In the genomic region with DNA sequence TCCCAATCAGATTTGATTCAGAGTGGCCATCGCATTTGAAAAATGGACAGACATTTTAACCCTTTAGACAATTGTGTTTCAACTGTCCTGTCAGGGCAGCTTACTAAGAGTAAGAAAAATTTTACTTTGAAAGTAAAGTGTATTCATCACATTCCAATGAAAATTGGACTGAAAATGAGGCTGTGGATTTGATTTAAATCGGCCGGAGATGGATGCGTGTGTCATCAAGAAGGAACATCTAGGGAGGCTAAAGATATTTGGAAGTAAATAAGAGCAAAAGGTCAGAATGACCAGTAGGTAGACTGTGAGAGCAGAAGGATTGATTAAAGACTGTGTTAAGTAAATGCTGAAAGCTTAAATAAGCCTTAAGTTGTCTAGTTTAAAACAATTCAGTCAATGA, we compare ENCODE assay signal across 12 cellular contexts. TPM values are rescaled to one million over a fixed set of nuclear protein-coding genes. Genes with fewer than 3 reads are reported as not detected.
DNase-seq lines count a peak whose midpoint lies in the region; ATAC-seq and TF ChIP-seq lines count a peak whose summit lies in the region.
"Had no signal": no experiment of that assay in that cellular context is flagged by ENCODE, and none has a peak within 500 bp of the region (broad histone marks: within the 10 kb centered on the region; RNA-seq: fewer than 3 reads in every experiment).

No MANE protein-coding gene starts in this region.

- WGBS in HUES64: 91% methylated on average over 4 of the region's 4 CpGs
- 90 to 95% methylated on average over 3 to 4 of the region's 4 CpGs for whole genome bisulfite sequencing in mesodermal cell (ENCODE audit: insufficient coverage in 2 of 2), 2 experiments

- H3K4me1 ChIP-seq in BLaER1 (peaks cover 32% of the 10 kb centered on the region), HUES64 (ENCODE audit: insufficient read depth, low read length) (peaks cover 6% of the 10 kb centered on the region; the same call in 1 of the 2 replicates), mesodermal cell (ENCODE audit: control insufficient read depth, insufficient read depth, low read length, poor library complexity, severe bottlenecking) (peaks cover 5% of the 10 kb centered on the region)

- peaks cover 7% of the 10 kb centered on the region; the same call in 1 of the 2 replicates for H3K9me3 ChIP-seq in BLaER1
- H3K9me3 ChIP-seq in HUES64 (ENCODE audit: insufficient read depth, low read depth, low read length): peaks cover 5% of the 10 kb centered on the region; the same call in 1 of the 2 replicates
- peaks cover 5% of the 10 kb centered on the region for H3K9me3 ChIP-seq in mesodermal cell (ENCODE audit: control insufficient read depth, low read length)
- H3K9me3 ChIP-seq: neutrophil had no signal

- peak overlapping the region; percentile 100 for H3K9ac ChIP-seq in BLaER1
- H3K9ac ChIP-seq in HUES64 (ENCODE audit: low read depth, low read length): no peak overlapping the region

- peak overlapping the region; percentile 100 for H3K27ac ChIP-seq in BLaER1
- H3K27ac ChIP-seq in HUES64 (ENCODE audit: low read depth, low read length): no peak overlapping the region
- no peak overlapping the region for H3K27ac ChIP-seq in mesodermal cell (ENCODE audit: low read depth, low read length, severe bottlenecking)

- no peak for TF ChIP-seq CTCF in astrocyte of the spinal cord (IDR thresholded peaks at IDR 0.05; ENCODE audit: low read depth, low read length)

- H3K36me3 ChIP-seq in BLaER1 (peaks cover 22% of the 10 kb centered on the region), HUES64 (ENCODE audit: insufficient read depth, low read length) (peaks cover 8% of the 10 kb centered on the region), mesodermal cell (ENCODE audit: control insufficient read depth, insufficient read depth, low read length) (peaks cover 8% of the 10 kb centered on the region)

- in situ Hi-C loops in astrocyte of the spinal cord (cut with HindIII; ENCODE audit: low sequenced_read_pairs): no loop called here

- H4K20me1 ChIP-seq in BLaER1: no peaks in the 10 kb centered on the region

- H3K4me2 ChIP-seq in BLaER1: peak overlapping the region; percentile 89

- H3K4me3 ChIP-seq in BLaER1 (peak overlapping the region; percentile 93), HUES64 (ENCODE audit: low read length) (peak overlapping the region; percentile 73), astrocyte of the spinal cord (ENCODE audit: low read depth, low read length) (peak overlapping the region; percentile 76), mesodermal cell (ENCODE audit: extremely low read depth, insufficient read depth, low read length, poor library complexity, severe bottlenecking) (peak overlapping the region; percentile 80)

- no peak for DNase-seq in astrocyte of the spinal cord (ENCODE audit: low read depth, low spot score)
- no peak for DNase-seq in DMS 273 (lab: John Stamatoyannopoulos, UW; ENCODE audit: unreplicated experiment)
- no peak for DNase-seq in NCI-H2227 treated with DMSO at 0.1 percent for 48 hours (lab: John Stamatoyannopoulos, UW)
- DNase-seq: effector CD8-positive, alpha-beta T cell; GDM1; NCI-H1048 had no signal

- ATAC-seq in GM19351 (IDR thresholded peaks at IDR 0.05; ENCODE audit: unreplicated experiment) (no peak), GM21515 (IDR thresholded peaks at IDR 0.05; ENCODE audit: unreplicated experiment) (no peak)

- no peaks in the 10 kb centered on the region for H3K27me3 ChIP-seq in BLaER1
- peaks cover 4% of the 10 kb centered on the region; the same call in 1 of the 2 replicates for H3K27me3 ChIP-seq in HUES64 (ENCODE audit: insufficient read depth, low read length)
- H3K27me3 ChIP-seq: neutrophil had no signal

RNA-seq across cellular contexts. Expression of a gene that starts 1.5 kb away (rescaled TPM):
- 18.0 TPM for polyA plus RNA-seq in HUES64 (2013, experiment 1 of 2)
- polyA plus RNA-seq in HUES64 (2013, experiment 2 of 2): 22.4 TPM
- polyA plus RNA-seq in mesodermal cell (2013, experiment 1 of 2): 23.7 TPM
- polyA plus RNA-seq in mesodermal cell (2013, experiment 2 of 2): 26.5 TPM
